1 cellular context compared by ENCODE assay signal in the genomic region with DNA sequence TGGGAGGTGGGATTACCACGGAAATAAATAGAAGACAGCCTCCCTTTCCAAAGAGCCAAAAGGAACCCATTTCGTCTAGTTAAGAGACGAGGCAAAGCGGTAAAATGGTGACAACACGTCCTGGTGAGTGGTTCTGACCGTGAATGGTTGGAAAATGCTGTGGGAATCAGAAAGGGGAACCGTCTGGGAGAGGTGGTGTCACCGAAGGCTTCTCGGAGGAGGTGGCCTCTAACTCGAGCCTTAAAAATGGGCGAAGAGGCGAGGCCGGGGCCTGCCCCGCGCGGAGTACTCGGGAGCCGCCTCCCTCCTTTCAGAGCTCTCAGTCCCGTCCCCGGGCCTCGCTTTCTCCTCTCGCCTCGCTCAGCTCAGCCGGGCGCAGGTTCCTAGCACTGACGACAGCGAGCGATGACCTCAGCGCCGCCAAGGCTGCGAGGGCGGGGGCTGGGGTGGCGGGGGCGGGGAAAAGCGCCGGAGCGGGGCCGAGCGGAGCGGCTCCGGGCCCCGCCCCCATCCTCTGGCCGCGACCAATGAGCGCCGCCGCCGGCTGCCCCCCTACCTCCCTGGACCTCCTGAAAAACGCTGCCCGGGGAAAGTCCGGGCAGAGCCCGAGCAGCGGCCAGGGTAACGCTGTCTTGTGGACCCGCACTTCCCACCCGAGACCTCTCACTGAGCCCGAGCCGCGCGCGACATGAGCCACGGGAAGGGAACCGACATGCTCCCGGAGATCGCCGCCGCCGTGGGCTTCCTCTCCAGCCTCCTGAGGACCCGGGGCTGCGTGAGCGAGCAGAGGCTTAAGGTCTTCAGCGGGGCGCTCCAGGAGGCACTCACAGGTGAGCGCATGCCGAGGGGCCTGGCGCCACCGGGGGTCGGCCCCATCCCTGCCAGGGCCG.
TF ChIP-seq lines count a peak whose summit lies in the region.

A gene with protein sequence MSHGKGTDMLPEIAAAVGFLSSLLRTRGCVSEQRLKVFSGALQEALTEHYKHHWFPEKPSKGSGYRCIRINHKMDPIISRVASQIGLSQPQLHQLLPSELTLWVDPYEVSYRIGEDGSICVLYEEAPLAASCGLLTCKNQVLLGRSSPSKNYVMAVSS (plus strand): TSS at position 601 of the 890 bp plus-strand sequence. CDS start 88 bp downstream, at position 689.

TF ChIP-seq in HepG2, 621 proteins besides CTCF, POLR2A, EP300 and RAD21 (continued from another document and continues in another):
- TF ChIP-seq, protein P1, sequence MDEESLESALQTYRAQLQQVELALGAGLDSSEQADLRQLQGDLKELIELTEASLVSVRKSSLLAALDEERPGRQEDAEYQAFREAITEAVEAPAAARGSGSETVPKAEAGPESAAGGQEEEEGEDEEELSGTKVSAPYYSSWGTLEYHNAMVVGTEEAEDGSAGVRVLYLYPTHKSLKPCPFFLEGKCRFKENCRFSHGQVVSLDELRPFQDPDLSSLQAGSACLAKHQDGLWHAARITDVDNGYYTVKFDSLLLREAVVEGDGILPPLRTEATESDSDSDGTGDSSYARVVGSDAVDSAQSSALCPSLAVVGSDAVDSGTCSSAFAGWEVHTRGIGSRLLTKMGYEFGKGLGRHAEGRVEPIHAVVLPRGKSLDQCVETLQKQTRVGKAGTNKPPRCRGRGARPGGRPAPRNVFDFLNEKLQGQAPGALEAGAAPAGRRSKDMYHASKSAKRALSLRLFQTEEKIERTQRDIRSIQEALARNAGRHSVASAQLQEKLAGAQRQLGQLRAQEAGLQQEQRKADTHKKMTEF (CRISPR knock-in tag; IDR thresholded peaks at IDR 0.05): peak; percentile 74; the same call in 1 of the 2 replicates
- TF ChIP-seq ZNF619 (CRISPR knock-in tag; IDR thresholded peaks at IDR 0.05) (0 out of 2 replicates have a peak, but pooled peaks have one; percentile 66), ZMYM3 (CRISPR knock-in tag; IDR thresholded peaks at IDR 0.05) (peak; percentile 33), HMG20B (CRISPR knock-in tag; conservative IDR thresholded peaks at IDR 0.05) (no peak), ZNF326 (CRISPR knock-in tag; IDR thresholded peaks at IDR 0.05; ENCODE audit: borderline replicate concordance) (no peak), SRY (CRISPR knock-in tag; IDR thresholded peaks at IDR 0.05) (no peak), ZNF501 (CRISPR knock-in tag; IDR thresholded peaks at IDR 0.05) (peak; percentile 70), ZNF839 (CRISPR knock-in tag; IDR thresholded peaks at IDR 0.05; ENCODE audit: borderline replicate concordance) (0 out of 2 replicates have a peak, but pooled peaks have one; percentile 53), ISL2 (CRISPR knock-in tag; IDR thresholded peaks at IDR 0.05) (no peak), ZNF563 (CRISPR knock-in tag; IDR thresholded peaks at IDR 0.05) (no peak; the same call in 1 of the 2 replicates), MEIS1 (CRISPR knock-in tag; IDR thresholded peaks at IDR 0.05; ENCODE audit: borderline replicate concordance) (0 out of 2 replicates have a peak, but pooled peaks have one; percentile 21), ZNF678 (CRISPR knock-in tag; IDR thresholded peaks at IDR 0.05) (0 out of 2 replicates have a peak, but pooled peaks have one; percentile 25), ZNF282 (IDR thresholded peaks at IDR 0.05; ENCODE audit: partially characterized antibody) (no peak), IRX3 (CRISPR knock-in tag; IDR thresholded peaks at IDR 0.05; ENCODE audit: borderline replicate concordance, low read depth) (0 out of 2 replicates have a peak, but pooled peaks have one; percentile 17), ERF (CRISPR knock-in tag; IDR thresholded peaks at IDR 0.05) (0 out of 2 replicates have a peak, but pooled peaks have one; percentile 35), ZNF605 (CRISPR knock-in tag; IDR thresholded peaks at IDR 0.05) (0 out of 2 replicates have a peak, but pooled peaks have one; percentile 59), ZNF496 (CRISPR knock-in tag; IDR thresholded peaks at IDR 0.05; ENCODE audit: insufficient replicate concordance) (no peak), ZNF263 (CRISPR knock-in tag; IDR thresholded peaks at IDR 0.05) (peak; percentile 60), JUN (CRISPR knock-in tag; IDR thresholded peaks at IDR 0.05) (no peak), ZNF550 (CRISPR knock-in tag; IDR thresholded peaks at IDR 0.05; ENCODE audit: borderline replicate concordance) (no peak), KDM5B (CRISPR knock-in tag; IDR thresholded peaks at IDR 0.05; ENCODE audit: borderline replicate concordance) (peak; percentile 62), ZNF382 (CRISPR knock-in tag; IDR thresholded peaks at IDR 0.05; ENCODE audit: borderline replicate concordance) (no peak), ZNF367 (CRISPR knock-in tag; IDR thresholded peaks at IDR 0.05; ENCODE audit: borderline replicate concordance) (no peak), SCMH1 (CRISPR knock-in tag; IDR thresholded peaks at IDR 0.05; ENCODE audit: borderline replicate concordance) (no peak), ZNF34 (CRISPR knock-in tag; IDR thresholded peaks at IDR 0.05; ENCODE audit: borderline replicate concordance) (0 out of 2 replicates have a peak, but pooled peaks have one; percentile 35), RORA (CRISPR knock-in tag; IDR thresholded peaks at IDR 0.05) (no peak), SMYD3 (CRISPR knock-in tag; IDR thresholded peaks at IDR 0.05) (no peak), ZBTB42 (CRISPR knock-in tag; IDR thresholded peaks at IDR 0.05) (peak; percentile 77; the same call in 1 of the 2 replicates), RBM22 (optimal IDR thresholded peaks at IDR 0.05; ENCODE audit: low read length) (no peak), ARID2 (CRISPR knock-in tag; IDR thresholded peaks at IDR 0.05; ENCODE audit: borderline replicate concordance) (no peak)
- TF ChIP-seq, protein P2, sequence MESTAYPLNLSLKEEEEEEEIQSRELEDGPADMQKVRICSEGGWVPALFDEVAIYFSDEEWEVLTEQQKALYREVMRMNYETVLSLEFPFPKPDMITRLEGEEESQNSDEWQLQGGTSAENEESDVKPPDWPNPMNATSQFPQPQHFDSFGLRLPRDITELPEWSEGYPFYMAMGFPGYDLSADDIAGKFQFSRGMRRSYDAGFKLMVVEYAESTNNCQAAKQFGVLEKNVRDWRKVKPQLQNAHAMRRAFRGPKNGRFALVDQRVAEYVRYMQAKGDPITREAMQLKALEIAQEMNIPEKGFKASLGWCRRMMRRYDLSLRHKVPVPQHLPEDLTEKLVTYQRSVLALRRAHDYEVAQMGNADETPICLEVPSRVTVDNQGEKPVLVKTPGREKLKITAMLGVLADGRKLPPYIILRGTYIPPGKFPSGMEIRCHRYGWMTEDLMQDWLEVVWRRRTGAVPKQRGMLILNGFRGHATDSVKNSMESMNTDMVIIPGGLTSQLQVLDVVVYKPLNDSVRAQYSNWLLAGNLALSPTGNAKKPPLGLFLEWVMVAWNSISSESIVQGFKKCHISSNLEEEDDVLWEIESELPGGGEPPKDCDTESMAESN (CRISPR knock-in tag; conservative IDR thresholded peaks at IDR 0.05): peak; percentile 85
- TF ChIP-seq, protein P3, sequence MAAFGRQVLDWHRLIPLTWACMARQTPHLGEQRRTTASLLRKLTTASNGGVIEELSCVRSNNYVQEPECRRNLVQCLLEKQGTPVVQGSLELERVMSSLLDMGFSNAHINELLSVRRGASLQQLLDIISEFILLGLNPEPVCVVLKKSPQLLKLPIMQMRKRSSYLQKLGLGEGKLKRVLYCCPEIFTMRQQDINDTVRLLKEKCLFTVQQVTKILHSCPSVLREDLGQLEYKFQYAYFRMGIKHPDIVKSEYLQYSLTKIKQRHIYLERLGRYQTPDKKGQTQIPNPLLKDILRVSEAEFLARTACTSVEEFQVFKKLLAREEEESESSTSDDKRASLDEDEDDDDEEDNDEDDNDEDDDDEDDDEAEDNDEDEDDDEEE (CRISPR knock-in tag; IDR thresholded peaks at IDR 0.05): no peak
- TF ChIP-seq, protein P4, sequence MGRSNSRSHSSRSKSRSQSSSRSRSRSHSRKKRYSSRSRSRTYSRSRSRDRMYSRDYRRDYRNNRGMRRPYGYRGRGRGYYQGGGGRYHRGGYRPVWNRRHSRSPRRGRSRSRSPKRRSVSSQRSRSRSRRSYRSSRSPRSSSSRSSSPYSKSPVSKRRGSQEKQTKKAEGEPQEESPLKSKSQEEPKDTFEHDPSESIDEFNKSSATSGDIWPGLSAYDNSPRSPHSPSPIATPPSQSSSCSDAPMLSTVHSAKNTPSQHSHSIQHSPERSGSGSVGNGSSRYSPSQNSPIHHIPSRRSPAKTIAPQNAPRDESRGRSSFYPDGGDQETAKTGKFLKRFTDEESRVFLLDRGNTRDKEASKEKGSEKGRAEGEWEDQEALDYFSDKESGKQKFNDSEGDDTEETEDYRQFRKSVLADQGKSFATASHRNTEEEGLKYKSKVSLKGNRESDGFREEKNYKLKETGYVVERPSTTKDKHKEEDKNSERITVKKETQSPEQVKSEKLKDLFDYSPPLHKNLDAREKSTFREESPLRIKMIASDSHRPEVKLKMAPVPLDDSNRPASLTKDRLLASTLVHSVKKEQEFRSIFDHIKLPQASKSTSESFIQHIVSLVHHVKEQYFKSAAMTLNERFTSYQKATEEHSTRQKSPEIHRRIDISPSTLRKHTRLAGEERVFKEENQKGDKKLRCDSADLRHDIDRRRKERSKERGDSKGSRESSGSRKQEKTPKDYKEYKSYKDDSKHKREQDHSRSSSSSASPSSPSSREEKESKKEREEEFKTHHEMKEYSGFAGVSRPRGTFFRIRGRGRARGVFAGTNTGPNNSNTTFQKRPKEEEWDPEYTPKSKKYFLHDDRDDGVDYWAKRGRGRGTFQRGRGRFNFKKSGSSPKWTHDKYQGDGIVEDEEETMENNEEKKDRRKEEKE (IDR thresholded peaks at IDR 0.05): no peak
- TF ChIP-seq, protein P5, sequence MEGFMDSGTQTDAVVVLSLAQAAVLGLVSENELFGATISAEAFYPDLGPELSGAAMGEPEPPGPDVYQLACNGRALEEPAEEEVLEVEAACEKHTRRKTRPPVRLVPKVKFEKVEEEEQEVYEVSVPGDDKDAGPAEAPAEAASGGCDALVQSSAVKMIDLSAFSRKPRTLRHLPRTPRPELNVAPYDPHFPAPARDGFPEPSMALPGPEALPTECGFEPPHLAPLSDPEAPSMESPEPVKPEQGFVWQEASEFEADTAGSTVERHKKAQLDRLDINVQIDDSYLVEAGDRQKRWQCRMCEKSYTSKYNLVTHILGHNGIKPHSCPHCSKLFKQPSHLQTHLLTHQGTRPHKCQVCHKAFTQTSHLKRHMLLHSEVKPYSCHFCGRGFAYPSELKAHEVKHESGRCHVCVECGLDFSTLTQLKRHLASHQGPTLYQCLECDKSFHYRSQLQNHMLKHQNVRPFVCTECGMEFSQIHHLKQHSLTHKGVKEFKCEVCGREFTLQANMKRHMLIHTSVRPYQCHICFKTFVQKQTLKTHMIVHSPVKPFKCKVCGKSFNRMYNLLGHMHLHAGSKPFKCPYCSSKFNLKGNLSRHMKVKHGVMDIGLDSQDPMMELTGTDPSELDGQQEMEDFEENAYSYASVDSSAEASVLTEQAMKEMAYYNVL (CRISPR knock-in tag; IDR thresholded peaks at IDR 0.05; ENCODE audit: borderline replicate concordance): no peak
- TF ChIP-seq, protein P6, sequence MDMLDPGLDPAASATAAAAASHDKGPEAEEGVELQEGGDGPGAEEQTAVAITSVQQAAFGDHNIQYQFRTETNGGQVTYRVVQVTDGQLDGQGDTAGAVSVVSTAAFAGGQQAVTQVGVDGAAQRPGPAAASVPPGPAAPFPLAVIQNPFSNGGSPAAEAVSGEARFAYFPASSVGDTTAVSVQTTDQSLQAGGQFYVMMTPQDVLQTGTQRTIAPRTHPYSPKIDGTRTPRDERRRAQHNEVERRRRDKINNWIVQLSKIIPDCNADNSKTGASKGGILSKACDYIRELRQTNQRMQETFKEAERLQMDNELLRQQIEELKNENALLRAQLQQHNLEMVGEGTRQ (IDR thresholded peaks at IDR 0.05; ENCODE audit: low read depth, low read length): no peak
- TF ChIP-seq, protein P6 (CRISPR knock-in tag; IDR thresholded peaks at IDR 0.05; ENCODE audit: borderline replicate concordance): no peak
- TF ChIP-seq, protein P7, sequence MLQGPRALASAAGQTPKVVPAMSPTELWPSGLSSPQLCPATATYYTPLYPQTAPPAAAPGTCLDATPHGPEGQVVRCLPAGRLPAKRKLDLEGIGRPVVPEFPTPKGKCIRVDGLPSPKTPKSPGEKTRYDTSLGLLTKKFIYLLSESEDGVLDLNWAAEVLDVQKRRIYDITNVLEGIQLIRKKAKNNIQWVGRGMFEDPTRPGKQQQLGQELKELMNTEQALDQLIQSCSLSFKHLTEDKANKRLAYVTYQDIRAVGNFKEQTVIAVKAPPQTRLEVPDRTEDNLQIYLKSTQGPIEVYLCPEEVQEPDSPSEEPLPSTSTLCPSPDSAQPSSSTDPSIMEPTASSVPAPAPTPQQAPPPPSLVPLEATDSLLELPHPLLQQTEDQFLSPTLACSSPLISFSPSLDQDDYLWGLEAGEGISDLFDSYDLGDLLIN (CRISPR knock-in tag; IDR thresholded peaks at IDR 0.05; ENCODE audit: borderline replicate concordance): no peak
- TF ChIP-seq, protein P8, sequence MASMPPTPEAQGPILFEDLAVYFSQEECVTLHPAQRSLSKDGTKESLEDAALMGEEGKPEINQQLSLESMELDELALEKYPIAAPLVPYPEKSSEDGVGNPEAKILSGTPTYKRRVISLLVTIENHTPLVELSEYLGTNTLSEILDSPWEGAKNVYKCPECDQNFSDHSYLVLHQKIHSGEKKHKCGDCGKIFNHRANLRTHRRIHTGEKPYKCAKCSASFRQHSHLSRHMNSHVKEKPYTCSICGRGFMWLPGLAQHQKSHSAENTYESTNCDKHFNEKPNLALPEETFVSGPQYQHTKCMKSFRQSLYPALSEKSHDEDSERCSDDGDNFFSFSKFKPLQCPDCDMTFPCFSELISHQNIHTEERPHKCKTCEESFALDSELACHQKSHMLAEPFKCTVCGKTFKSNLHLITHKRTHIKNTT (CRISPR knock-in tag; IDR thresholded peaks at IDR 0.05): no peak
- TF ChIP-seq, protein P9, sequence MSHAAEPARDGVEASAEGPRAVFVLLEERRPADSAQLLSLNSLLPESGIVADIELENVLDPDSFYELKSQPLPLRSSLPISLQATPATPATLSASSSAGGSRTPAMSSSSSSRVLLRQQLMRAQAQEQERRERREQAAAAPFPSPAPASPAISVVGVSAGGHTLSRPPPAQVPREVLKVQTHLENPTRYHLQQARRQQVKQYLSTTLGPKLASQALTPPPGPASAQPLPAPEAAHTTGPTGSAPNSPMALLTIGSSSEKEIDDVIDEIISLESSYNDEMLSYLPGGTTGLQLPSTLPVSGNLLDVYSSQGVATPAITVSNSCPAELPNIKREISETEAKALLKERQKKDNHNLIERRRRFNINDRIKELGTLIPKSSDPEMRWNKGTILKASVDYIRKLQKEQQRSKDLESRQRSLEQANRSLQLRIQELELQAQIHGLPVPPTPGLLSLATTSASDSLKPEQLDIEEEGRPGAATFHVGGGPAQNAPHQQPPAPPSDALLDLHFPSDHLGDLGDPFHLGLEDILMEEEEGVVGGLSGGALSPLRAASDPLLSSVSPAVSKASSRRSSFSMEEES (CRISPR knock-in tag; IDR thresholded peaks at IDR 0.05): no peak
- TF ChIP-seq, protein P10, sequence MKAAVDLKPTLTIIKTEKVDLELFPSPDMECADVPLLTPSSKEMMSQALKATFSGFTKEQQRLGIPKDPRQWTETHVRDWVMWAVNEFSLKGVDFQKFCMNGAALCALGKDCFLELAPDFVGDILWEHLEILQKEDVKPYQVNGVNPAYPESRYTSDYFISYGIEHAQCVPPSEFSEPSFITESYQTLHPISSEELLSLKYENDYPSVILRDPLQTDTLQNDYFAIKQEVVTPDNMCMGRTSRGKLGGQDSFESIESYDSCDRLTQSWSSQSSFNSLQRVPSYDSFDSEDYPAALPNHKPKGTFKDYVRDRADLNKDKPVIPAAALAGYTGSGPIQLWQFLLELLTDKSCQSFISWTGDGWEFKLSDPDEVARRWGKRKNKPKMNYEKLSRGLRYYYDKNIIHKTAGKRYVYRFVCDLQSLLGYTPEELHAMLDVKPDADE (CRISPR knock-in tag; IDR thresholded peaks at IDR 0.05): no peak
